Comparison of ENCODE assay signal across 1 cellular context in the genomic region with DNA sequence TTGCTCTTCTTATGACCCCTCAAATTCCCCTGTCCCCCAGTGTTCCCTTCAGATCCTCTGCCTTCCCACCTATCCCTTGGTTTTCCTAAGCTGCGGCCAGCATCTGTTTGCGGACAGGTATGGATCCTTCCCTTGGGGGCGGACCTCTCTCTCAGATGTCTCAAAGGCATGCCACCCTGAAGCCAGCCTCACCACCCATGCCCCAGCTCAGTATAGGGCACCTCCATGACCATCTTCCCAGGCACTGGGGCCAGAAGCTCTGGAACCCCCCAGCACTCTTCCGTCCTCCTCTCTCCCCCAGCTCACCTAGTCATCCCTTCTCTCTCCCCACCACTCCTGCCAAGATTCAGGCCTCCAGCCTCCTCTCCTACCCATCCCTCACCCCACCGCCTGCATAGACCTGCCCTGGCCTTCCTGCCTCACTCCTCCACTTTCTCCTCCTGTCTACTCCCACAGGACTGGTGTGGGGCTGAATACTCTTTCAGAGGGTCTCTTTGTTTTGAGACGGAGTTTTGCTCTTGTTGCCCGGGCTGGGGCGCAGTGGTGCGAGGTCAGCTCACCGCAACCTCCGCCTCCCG.
TF ChIP-seq lines count a peak whose summit lies in the region.

No MANE protein-coding gene starts in this region.

TF ChIP-seq in H1, 55 proteins besides CTCF, POLR2A, EP300 and RAD21:
- no peak for TF ChIP-seq CBX8 (IDR thresholded peaks at IDR 0.05; ENCODE audit: borderline replicate concordance, low read depth, low read length)
- no peak for TF ChIP-seq SIN3A (conservative IDR thresholded peaks at IDR 0.05 in 1 of 2, IDR thresholded peaks at IDR 0.05 in 1 of 2; ENCODE audit: low read depth in 1 of 2, low read length in 2 of 2)
- TF ChIP-seq PHF8 (conservative IDR thresholded peaks at IDR 0.05; ENCODE audit: low read depth, low read length), result no peak
- TF ChIP-seq CHD1 (IDR thresholded peaks at IDR 0.05; ENCODE audit: low read depth, low read length), result no peak
- TF ChIP-seq GABPA (IDR thresholded peaks at IDR 0.05; ENCODE audit: borderline replicate concordance, insufficient read depth, low read length), result no peak
- TF ChIP-seq FOSL1 (IDR thresholded peaks at IDR 0.05; ENCODE audit: insufficient read depth, low read depth, low read length), result no peak
